16 cellular contexts compared by ENCODE assay signal in the genomic region with DNA sequence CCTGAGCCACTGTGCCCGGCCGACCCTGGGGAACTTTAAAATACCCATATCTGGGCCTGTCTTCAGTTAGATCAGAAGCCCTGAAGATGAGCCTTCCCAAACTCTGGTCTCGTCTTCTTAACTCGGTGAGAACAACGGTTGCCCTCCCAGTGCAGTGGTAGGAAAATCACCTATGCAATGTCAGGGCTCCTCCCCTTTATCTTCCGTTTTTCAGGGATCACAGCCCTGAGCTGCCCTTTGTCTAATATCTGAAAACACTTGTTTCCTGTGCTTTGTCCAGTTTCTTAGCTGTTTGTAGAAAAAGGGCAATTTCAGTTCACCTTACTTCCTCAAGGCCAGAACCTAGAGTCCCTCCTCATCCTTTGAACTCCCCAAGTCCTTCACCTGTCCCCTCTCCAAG. TPM values are rescaled to one million over a fixed set of nuclear protein-coding genes. Genes with fewer than 3 reads are reported as not detected.
DNase-seq lines count a peak whose midpoint lies in the region; ATAC-seq and TF ChIP-seq lines count a peak whose summit lies in the region.
"Had no signal": no experiment of that assay in that cellular context is flagged by ENCODE, and none has a peak within 500 bp of the region (broad histone marks: within the 10 kb centered on the region; RNA-seq: fewer than 3 reads in every experiment).

No MANE protein-coding gene starts in this region.

- intact Hi-C loops in Caco-2 (cut with micrococcal nuclease; ENCODE audit: unreplicated experiment): no loop called here
- intact Hi-C loops in activated CD8-positive, alpha-beta T cell treated with anti-CD3 and anti-CD28 coated beads for 36 hours (cut with micrococcal nuclease): loop anchor here (5.0 kb wide), 1 partner anchor 41 kb away; a partner anchor contains a TSS

- no peaks in the 10 kb centered on the region for H3K4me1 Mint-ChIP-seq in Caco-2 (ENCODE audit: low read depth, unreplicated experiment)
- peaks cover 43% of the 10 kb centered on the region for H3K4me1 Mint-ChIP-seq in activated CD8-positive, alpha-beta T cell treated with anti-CD3 and anti-CD28 coated beads for 36 hours (ENCODE audit: low read depth)
- peaks cover 23 to 59% (median 47%) of the 10 kb centered on the region in 4 donors for H3K4me1 Mint-ChIP-seq in naive thymus-derived CD8-positive, alpha-beta T cell

- no TSS peak for BruUV-seq in Caco-2 (replicated peaks; lab: Mats Ljungman, UMichigan)

- peak overlapping the region; percentile 57 for H3K27ac Mint-ChIP-seq in Caco-2 (ENCODE audit: unreplicated experiment)
- peak overlapping the region; percentile 93 for H3K27ac Mint-ChIP-seq in activated CD8-positive, alpha-beta T cell treated with anti-CD3 and anti-CD28 coated beads for 36 hours
- peak overlapping the region; percentile 88 to 99 (median 97) for H3K27ac Mint-ChIP-seq in naive thymus-derived CD8-positive, alpha-beta T cell

- H3K36me3 Mint-ChIP-seq in Caco-2 (ENCODE audit: insufficient read depth, unreplicated experiment): peaks cover 6% of the 10 kb centered on the region
- no peaks in the 10 kb centered on the region for H3K36me3 Mint-ChIP-seq in activated CD8-positive, alpha-beta T cell treated with anti-CD3 and anti-CD28 coated beads for 36 hours (ENCODE audit: low read depth)
- H3K36me3 Mint-ChIP-seq in naive thymus-derived CD8-positive, alpha-beta T cell: peaks cover 0 to 3% (median 0%) of the 10 kb centered on the region in 3 donors

- no peak overlapping the region for H3K4me3 ChIP-seq in Caco-2 (ENCODE audit: low read depth, low read length)
- no peak overlapping the region for H3K4me3 ChIP-seq in HL-60 (replicated peaks; ENCODE audit: insufficient read depth, low read length)
- H3K4me3 ChIP-seq: left ventricle myocardium inferior had no signal

- H3K9me3 Mint-ChIP-seq in Caco-2 (ENCODE audit: unreplicated experiment): no peaks in the 10 kb centered on the region
- no peaks in the 10 kb centered on the region for H3K9me3 Mint-ChIP-seq in activated CD8-positive, alpha-beta T cell treated with anti-CD3 and anti-CD28 coated beads for 36 hours
- H3K9me3 Mint-ChIP-seq in naive thymus-derived CD8-positive, alpha-beta T cell: no peaks in the 10 kb centered on the region
- H3K9me3 Mint-ChIP-seq: neural crest cell had no signal

- ATAC-seq in activated CD8-positive, alpha-beta T cell treated with anti-CD3 and anti-CD28 coated beads for 36 hours: no peak
- ATAC-seq in naive thymus-derived CD8-positive, alpha-beta T cell: no peak
- ATAC-seq in HG02884 (IDR thresholded peaks at IDR 0.05; ENCODE audit: unreplicated experiment): no peak
- no peak for ATAC-seq in GM18867 (IDR thresholded peaks at IDR 0.05; ENCODE audit: unreplicated experiment)

- H3K4me3 Mint-ChIP-seq in Caco-2 (ENCODE audit: unreplicated experiment): no peak overlapping the region
- H3K4me3 Mint-ChIP-seq in activated CD8-positive, alpha-beta T cell treated with anti-CD3 and anti-CD28 coated beads for 36 hours: peak overlapping the region; percentile 71
- peak overlapping the region; percentile 65 to 86 (median 74) for H3K4me3 Mint-ChIP-seq in naive thymus-derived CD8-positive, alpha-beta T cell
- H3K4me3 Mint-ChIP-seq: neural crest cell had no signal

- no peaks in the 10 kb centered on the region for H3K27me3 Mint-ChIP-seq in Caco-2 (ENCODE audit: insufficient read depth, unreplicated experiment)
- H3K27me3 Mint-ChIP-seq in activated CD8-positive, alpha-beta T cell treated with anti-CD3 and anti-CD28 coated beads for 36 hours: no peaks in the 10 kb centered on the region
- no peaks in the 10 kb centered on the region for H3K27me3 Mint-ChIP-seq in naive thymus-derived CD8-positive, alpha-beta T cell

- TF ChIP-seq CTCF in Caco-2 (IDR thresholded peaks at IDR 0.05; ENCODE audit: insufficient read depth in 1 of 2, low read depth in 1 of 2, low read length in 1 of 2, severe bottlenecking in 1 of 2, unreplicated experiment in 1 of 2) (no peak), HL-60 (IDR thresholded peaks at IDR 0.05; ENCODE audit: insufficient read depth, low read length) (no peak)
- no peak for TF ChIP-seq CTCF in activated CD8-positive, alpha-beta T cell treated with anti-CD3 and anti-CD28 coated beads for 36 hours (IDR thresholded peaks at IDR 0.05)

- no peaks in the 10 kb centered on the region for H3K36me3 ChIP-seq in Caco-2 (ENCODE audit: control insufficient read depth, insufficient read depth, low read length)
- H3K36me3 ChIP-seq: left ventricle myocardium inferior, thoracic aorta had no signal

- no peaks in the 10 kb centered on the region for H3K9me3 ChIP-seq in Caco-2
- H3K9me3 ChIP-seq: left ventricle myocardium inferior, thoracic aorta had no signal

- H3K27ac ChIP-seq in HL-60 (replicated peaks): peak overlapping the region; percentile 62
- H3K27ac ChIP-seq: left ventricle myocardium inferior, thoracic aorta, VCaP had no signal

- no peaks in the 10 kb centered on the region for H3K4me1 ChIP-seq in Caco-2
- H3K4me1 ChIP-seq: left ventricle myocardium inferior had no signal

- POLR2A ChIA-PET in Caco-2 (lab: Charles Lee): no interaction called here
- POLR2A ChIA-PET in activated CD8-positive, alpha-beta T cell treated with anti-CD3 and anti-CD28 coated beads for 36 hours (lab: Charles Lee): interaction anchor here (0.6 to 2.1 kb wide), 8 partner anchors 9 to 40 kb away, joined by 3 to 8 read pairs (median 4); a partner anchor contains a TSS
- POLR2A ChIA-PET in naive thymus-derived CD8-positive, alpha-beta T cell (lab: Charles Lee): interaction anchor here (0.6 to 8.2 kb wide), 15 partner anchors 8 to 111 kb away, joined by 3 to 151 read pairs (median 7); a partner anchor contains a TSS

- DNase-seq in Caco-2 (no peak), HL-60 (ENCODE audit: low read depth in 1 of 2, low spot score in 1 of 2) (peak in 1 of 2 experiments; percentile 16), T-helper 9 cell (no peak), NCI-H2227 treated with DMSO at 0.1 percent for 48 hours (lab: John Stamatoyannopoulos, UW) (no peak)
- DNase-seq in activated CD8-positive, alpha-beta T cell treated with anti-CD3 and anti-CD28 coated beads for 36 hours: no peak
- peak in 1 of 10 donors; percentile 26 for DNase-seq in naive thymus-derived CD8-positive, alpha-beta T cell
- DNase-seq: left ventricle myocardium inferior, NCI-H2029 treated with DMSO at 0.1 percent for 48 hours, Right ventricle myocardium superior had no signal

- H3K27me3 ChIP-seq in Caco-2 (replicated peaks; ENCODE audit: control insufficient read depth, insufficient read depth, low read length) (no peaks in the 10 kb centered on the region), HL-60 (ENCODE audit: insufficient read depth, poor library complexity, severe bottlenecking) (no peaks in the 10 kb centered on the region)

- CTCF ChIA-PET in Caco-2 (lab: Charles Lee): no interaction called here
- CTCF ChIA-PET in activated CD8-positive, alpha-beta T cell treated with anti-CD3 and anti-CD28 coated beads for 36 hours (lab: Charles Lee): interaction anchor here (0.7 to 1.5 kb wide), 4 partner anchors 39 to 70 kb away, joined by 3 to 11 read pairs (median 3); a partner anchor contains a TSS

RNA-seq across cellular contexts. Expression of a gene that starts 9.4 kb away (rescaled TPM):
- total RNA-seq in Caco-2 (2022): 91.0 and 93.1 TPM in 2 replicates
- total RNA-seq in activated CD8-positive, alpha-beta T cell treated with anti-CD3 and anti-CD28 coated beads for 36 hours: 100 to 1,000 TPM; 135 TPM
- total RNA-seq in naive thymus-derived CD8-positive, alpha-beta T cell: 10 to 100 TPM; 73.1 to 75.8 TPM
- 100 to 1,000 TPM; 103 to 112 (median 110) TPM for polyA plus RNA-seq in naive thymus-derived CD8-positive, alpha-beta T cell

RNA-seq across cellular contexts. Expression of a gene that starts 9.8 kb away (rescaled TPM):
- 19.7 and 20.1 TPM in 2 replicates for total RNA-seq in Caco-2 (2022)
- total RNA-seq in activated CD8-positive, alpha-beta T cell treated with anti-CD3 and anti-CD28 coated beads for 36 hours: 10 to 100 TPM; 26.2 to 26.3 TPM
- total RNA-seq in naive thymus-derived CD8-positive, alpha-beta T cell: 10 to 100 TPM; 53.5 to 57.8 TPM
- polyA plus RNA-seq in naive thymus-derived CD8-positive, alpha-beta T cell: 10 to 100 TPM; 46.0 to 82.2 (median 67.3) TPM

RNA-seq across cellular contexts. Expression of a gene that starts 16.6 kb away (rescaled TPM):
- 0.79 TPM in 1 of 2 replicates, not detected in the other for total RNA-seq in Caco-2 (2022)
- not detected for total RNA-seq in activated CD8-positive, alpha-beta T cell treated with anti-CD3 and anti-CD28 coated beads for 36 hours
- total RNA-seq in naive thymus-derived CD8-positive, alpha-beta T cell: not detected
- not detected for polyA plus RNA-seq in naive thymus-derived CD8-positive, alpha-beta T cell
- total RNA-seq: cerebellum, left ventricle myocardium inferior, LHCN-M2, Right ventricle myocardium superior, thoracic aorta had no signal

RNA-seq across cellular contexts. Expression of a gene that starts 28.5 kb away (rescaled TPM):
- 2.7 and 3.9 TPM in 2 replicates for total RNA-seq in Caco-2 (2022)
- total RNA-seq in activated CD8-positive, alpha-beta T cell treated with anti-CD3 and anti-CD28 coated beads for 36 hours: 10 to 100 TPM in 1 of 2 experiments, 1 to 10 TPM in 1; 9.9 to 10.2 TPM
- total RNA-seq in naive thymus-derived CD8-positive, alpha-beta T cell: not detected
- under 1 TPM in 2 of 3 donors, not detected in 1; 0.17 to 0.22 TPM for polyA plus RNA-seq in naive thymus-derived CD8-positive, alpha-beta T cell
- total RNA-seq: cerebellum had no signal

RNA-seq across cellular contexts. Expression of a gene that starts 32.9 kb away (rescaled TPM):
- total RNA-seq in Caco-2 (2022): 78.0 and 84.5 TPM in 2 replicates
- 10 to 100 TPM; 58.3 to 63.9 TPM for total RNA-seq in activated CD8-positive, alpha-beta T cell treated with anti-CD3 and anti-CD28 coated beads for 36 hours
- total RNA-seq in naive thymus-derived CD8-positive, alpha-beta T cell: 10 to 100 TPM; 81.9 to 91.9 TPM
- 10 to 100 TPM; 16.2 to 57.3 (median 30.4) TPM for polyA plus RNA-seq in naive thymus-derived CD8-positive, alpha-beta T cell
